ENCODE assay signal across 21 cellular contexts in genomic region chr13:20414475-20415287, GRCh38.
DNase-seq lines count a peak whose midpoint lies in the region; ATAC-seq, FAIRE-seq and TF ChIP-seq lines count a peak whose summit lies in the region.
"Had no signal": no experiment of that assay in that cellular context is flagged by ENCODE, and none has a peak within 500 bp of the region (broad histone marks: within the 10 kb centered on the region; RNA-seq: fewer than 3 reads in every experiment).

No MANE protein-coding gene starts in this region.

- TF ChIP-seq CTCF in GM23338 (conservative IDR thresholded peaks at IDR 0.05; ENCODE audit: low read depth in 2 of 2) = no peak
- TF ChIP-seq CTCF in astrocyte (IDR thresholded peaks at IDR 0.05; ENCODE audit: insufficient read depth, low read depth, low read length) = no peak
- no peak for TF ChIP-seq CTCF in neural progenitor cell (IDR thresholded peaks at IDR 0.05)

- peak; percentile 69 for DNase-seq in GM23338 (ENCODE audit: low spot score)
- DNase-seq in astrocyte (ENCODE audit: low read depth) = no peak
- DNase-seq in neural progenitor cell (ENCODE audit: low spot score) = no peak
- no peak for DNase-seq in HuH-7 (ENCODE audit: low spot score)
- no peak for DNase-seq in activated CD8-positive, alpha-beta memory T cell treated with anti-CD3 and anti-CD28 coated beads, Interleukin-2, amount 50 U/mL, for 4 hours
- DNase-seq in NCI-H446 (lab: John Stamatoyannopoulos, UW) = no peak
- DNase-seq in HUDEP-2 (lab: John Stamatoyannopoulos, UW; ENCODE audit: unreplicated experiment in 76 of 76) = no peak
- DNase-seq: ACHN; activated CD4-positive, alpha-beta memory T cell treated with anti-CD3 and anti-CD28 coated beads for 36 hours; activated naive CD8-positive, alpha-beta T cell treated with anti-CD3 and anti-CD28 coated beads for 36 hours; activated T-cell treated with anti-CD3 and anti-CD28 coated beads, Interleukin-2, amount 50 U/mL, for 48 hours; erythroblast; GM23248; KG1; NCI-H2029; stimulated activated CD4-positive, alpha-beta T cell treated with anti-CD3 and anti-CD28 coated beads, Interleukin-1b, Interleukin-23, amount 100 ng/mL, for 48 hours had no signal

- peak overlapping the region; percentile 81 for H3K4me2 ChIP-seq in GM23338
- H3K4me2 ChIP-seq in astrocyte (ENCODE audit: low read length) = peak overlapping the region; percentile 22
- no peak overlapping the region for H3K4me2 ChIP-seq in neural progenitor cell

- no peak for FAIRE-seq in astrocyte (lab: Jason Lieb, UNC)

- H3K4me3 ChIP-seq in GM23338 (peak overlapping the region; percentile 47), astrocyte (ENCODE audit: insufficient read depth, low read depth, low read length) (no peak overlapping the region), iPS-18a (ENCODE audit: low read length) (peak overlapping the region; percentile 11), neural progenitor cell (no peak overlapping the region)
- H3K4me3 ChIP-seq: GM23248 had no signal

- H3F3A ChIP-seq in GM23338 (replicated peaks; ENCODE audit: low read depth) = no peaks in the 10 kb centered on the region; the same call in 1 of the 2 replicates
- no peaks in the 10 kb centered on the region for H3F3A ChIP-seq in neural progenitor cell (ENCODE audit: low read depth)

- peak overlapping the region; percentile 39 for H3K4me3 Mint-ChIP-seq in GM23338
- no peak overlapping the region for H3K4me3 Mint-ChIP-seq in astrocyte (ENCODE audit: unreplicated experiment)
- peak overlapping the region; percentile 46 for H3K4me3 Mint-ChIP-seq in neural progenitor cell
- H3K4me3 Mint-ChIP-seq: activated CD4-positive, alpha-beta memory T cell treated with anti-CD3 and anti-CD28 coated beads for 36 hours; activated naive CD8-positive, alpha-beta T cell treated with anti-CD3 and anti-CD28 coated beads for 36 hours; brain; memory B cell; stimulated activated naive CD8-positive, alpha-beta T cell treated with anti-CD3 and anti-CD28 coated beads, Interleukin-15, Interleukin-2, amounts not matched to agents 100 ng/mL and 50 ng/mL, for 24 hours had no signal

- peaks cover 2% of the 10 kb centered on the region; the same call in 1 of the 3 replicates for H3K9me3 Mint-ChIP-seq in GM23338
- peaks cover 7% of the 10 kb centered on the region for H3K9me3 Mint-ChIP-seq in astrocyte (ENCODE audit: unreplicated experiment)
- peaks cover 2% of the 10 kb centered on the region for H3K9me3 Mint-ChIP-seq in neural progenitor cell
- H3K9me3 Mint-ChIP-seq: memory B cell had no signal

- H2AFZ ChIP-seq in GM23338 = peak overlapping the region; percentile 92
- peak overlapping the region; percentile 47 for H2AFZ ChIP-seq in astrocyte (ENCODE audit: low read depth, low read length)
- peak overlapping the region; percentile 63 for H2AFZ ChIP-seq in neural progenitor cell (replicated peaks)
- H2AFZ ChIP-seq: GM23248 had no signal

- peak; percentile 72 for ATAC-seq in GM23338

- H3K9me2 ChIP-seq in GM23338 (ENCODE audit: insufficient read depth) = 0 out of 2 replicates have a peak, but pooled peaks cover 3% of the 10 kb centered on the region

- H3K4me1 ChIP-seq in GM23338 (ENCODE audit: insufficient read depth) = peaks cover 26% of the 10 kb centered on the region
- H3K4me1 ChIP-seq in astrocyte (ENCODE audit: insufficient read depth, low read length) = peaks cover 6% of the 10 kb centered on the region
- peaks cover 28% of the 10 kb centered on the region for H3K4me1 ChIP-seq in iPS-18a (ENCODE audit: control insufficient read depth, low read depth, low read length)
- no peaks in the 10 kb centered on the region for H3K4me1 ChIP-seq in neural progenitor cell

- H3K9me3 ChIP-seq in astrocyte (ENCODE audit: insufficient read depth, low read depth, low read length) = no peaks in the 10 kb centered on the region
- H3K9me3 ChIP-seq in iPS-18a (ENCODE audit: control insufficient read depth, low read depth, low read length) = no peaks in the 10 kb centered on the region
- no peaks in the 10 kb centered on the region for H3K9me3 ChIP-seq in neural progenitor cell (ENCODE audit: low read depth)

- peaks cover 40% of the 10 kb centered on the region for H3K27me3 ChIP-seq in GM23338 (ENCODE audit: insufficient read depth)
- H3K27me3 ChIP-seq in astrocyte (ENCODE audit: insufficient read depth, low read length) = peaks cover 25% of the 10 kb centered on the region
- H3K27me3 ChIP-seq in iPS-18a (ENCODE audit: control insufficient read depth, insufficient read depth, low read length) = peaks cover 16% of the 10 kb centered on the region
- H3K27me3 ChIP-seq in neural progenitor cell = peaks cover 6% of the 10 kb centered on the region

- H3K36me3 ChIP-seq in GM23338 (ENCODE audit: insufficient read depth) = no peaks in the 10 kb centered on the region
- no peaks in the 10 kb centered on the region for H3K36me3 ChIP-seq in astrocyte (ENCODE audit: insufficient read depth, low read length)
- no peaks in the 10 kb centered on the region for H3K36me3 ChIP-seq in iPS-18a (ENCODE audit: control insufficient read depth, low read depth, low read length)
- H3K36me3 ChIP-seq in neural progenitor cell = no peaks in the 10 kb centered on the region

- peaks cover 14% of the 10 kb centered on the region for H3K27me3 Mint-ChIP-seq in GM23338 (ENCODE audit: insufficient read depth, low read depth, poor library complexity)
- H3K27me3 Mint-ChIP-seq in astrocyte (ENCODE audit: low read depth, unreplicated experiment) = peaks cover 2% of the 10 kb centered on the region
- peaks cover under 1% of the 10 kb centered on the region for H3K27me3 Mint-ChIP-seq in neural progenitor cell (ENCODE audit: insufficient read depth, low read depth)
- H3K27me3 Mint-ChIP-seq: activated CD4-positive, alpha-beta memory T cell treated with anti-CD3 and anti-CD28 coated beads for 36 hours; activated naive CD8-positive, alpha-beta T cell treated with anti-CD3 and anti-CD28 coated beads for 36 hours; memory B cell; stimulated activated naive CD8-positive, alpha-beta T cell treated with anti-CD3 and anti-CD28 coated beads, Interleukin-15, Interleukin-2, amounts not matched to agents 100 ng/mL and 50 ng/mL, for 24 hours had no signal

- H3K79me2 ChIP-seq in GM23338 (replicated peaks; ENCODE audit: insufficient read depth) = no peaks in the 10 kb centered on the region
- H3K79me2 ChIP-seq in astrocyte (ENCODE audit: insufficient read depth, low read length) = no peaks in the 10 kb centered on the region
- H3K79me2 ChIP-seq in neural progenitor cell (ENCODE audit: low read depth) = no peaks in the 10 kb centered on the region

- H3K36me3 Mint-ChIP-seq in GM23338 (ENCODE audit: low read depth) (no peaks in the 10 kb centered on the region), astrocyte (ENCODE audit: low read depth, unreplicated experiment) (no peaks in the 10 kb centered on the region), neural progenitor cell (no peaks in the 10 kb centered on the region)

- H3K4me1 Mint-ChIP-seq in GM23338 = peaks cover 30% of the 10 kb centered on the region
- H3K4me1 Mint-ChIP-seq in astrocyte (ENCODE audit: low read depth, unreplicated experiment) = peaks cover 16% of the 10 kb centered on the region
- H3K4me1 Mint-ChIP-seq in neural progenitor cell = no peaks in the 10 kb centered on the region

- H4K20me1 ChIP-seq in GM23338 (replicated peaks; ENCODE audit: insufficient read depth) (no peaks in the 10 kb centered on the region), astrocyte (ENCODE audit: insufficient read depth, low read length) (no peaks in the 10 kb centered on the region), neural progenitor cell (ENCODE audit: low read depth) (no peaks in the 10 kb centered on the region)

- H3K27ac Mint-ChIP-seq in GM23338 (no peak overlapping the region), astrocyte (ENCODE audit: unreplicated experiment) (no peak overlapping the region), neural progenitor cell (no peak overlapping the region)
- H3K27ac Mint-ChIP-seq: activated CD4-positive, alpha-beta memory T cell treated with anti-CD3 and anti-CD28 coated beads for 36 hours; activated naive CD8-positive, alpha-beta T cell treated with anti-CD3 and anti-CD28 coated beads for 36 hours; brain; memory B cell; stimulated activated naive CD8-positive, alpha-beta T cell treated with anti-CD3 and anti-CD28 coated beads, Interleukin-15, Interleukin-2, amounts not matched to agents 100 ng/mL and 50 ng/mL, for 24 hours had no signal

- no peak overlapping the region for H3K9ac ChIP-seq in astrocyte (ENCODE audit: low read length)
- H3K9ac ChIP-seq in iPS-18a (ENCODE audit: low read length) = no peak overlapping the region
- no peak overlapping the region for H3K9ac ChIP-seq in neural progenitor cell
- H3K9ac ChIP-seq: GM23248 had no signal

- H3K27ac ChIP-seq in GM23338 (ENCODE audit: low read depth) (no peak overlapping the region), astrocyte (ENCODE audit: low read depth, low read length) (no peak overlapping the region), iPS-18a (ENCODE audit: low read length) (no peak overlapping the region), neural progenitor cell (no peak overlapping the region)
- H3K27ac ChIP-seq: C4-2B, GM23248 had no signal

TF ChIP-seq in GM23338, 12 proteins besides CTCF, POLR2A, EP300 and RAD21 (continues in another document):
- TF ChIP-seq NANOG (IDR thresholded peaks at IDR 0.05; ENCODE audit: borderline replicate concordance) (no peak), STAT1 (IDR thresholded peaks at IDR 0.05; ENCODE audit: unreplicated experiment) (no peak)

Comparison
In these comparisons a context has a peak if more than half of its experiments do, and no peak if none do; other contexts are left out.
1. H3K4me3 ChIP-seq: peak in GM23338 (single experiment) and iPS-18a (single experiment); none in astrocyte (single experiment) and neural progenitor cell (single experiment).
2. Peak in every context shown above with its lines, with median percentiles within 50 percentile points of each other: H2AFZ ChIP-seq.